Comparison of ENCODE assay signal across 21 cellular contexts in the genomic region with DNA sequence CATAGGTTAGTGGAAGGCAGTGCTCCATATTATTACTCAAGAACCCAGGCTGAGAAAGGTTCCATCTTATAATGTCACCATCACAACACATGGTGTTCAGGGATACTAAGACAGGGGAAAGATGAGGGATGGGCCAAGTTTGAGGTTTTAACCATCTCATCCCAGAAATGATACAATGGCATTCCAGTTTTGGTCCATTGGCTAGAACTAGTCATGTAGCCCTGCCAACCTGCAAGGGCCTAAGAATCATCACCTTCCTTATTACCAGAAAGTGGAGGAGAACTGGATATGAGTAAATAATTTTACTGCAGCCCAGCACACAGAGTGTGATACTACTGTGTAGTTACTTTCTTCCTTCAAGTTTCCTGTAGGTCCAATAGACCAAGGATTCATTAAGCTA.
"Had no signal": no experiment of that assay in that cellular context is flagged by ENCODE, and none has a peak within 500 bp of the region (broad histone marks: within the 10 kb centered on the region; RNA-seq: fewer than 3 reads in every experiment).

No MANE protein-coding gene starts in this region.

- H3K9me3 ChIP-seq: gastrocnemius medialis, psoas muscle, right lobe of liver, suprapubic skin, transverse colon, upper lobe of right lung, uterus had no signal

- H3K27me3 ChIP-seq: gastrocnemius medialis, neural progenitor cell, right lobe of liver, suprapubic skin, transverse colon, upper lobe of right lung, uterus had no signal

- H3K36me3 ChIP-seq: gastrocnemius medialis, neural progenitor cell, right lobe of liver, suprapubic skin, transverse colon, upper lobe of right lung, uterus had no signal

- H3K9ac ChIP-seq: neural progenitor cell had no signal

- FAIRE-seq: endometrium, small intestine had no signal

- H3K27ac ChIP-seq: gastrocnemius medialis, neural progenitor cell, psoas muscle, right lobe of liver, suprapubic skin, transverse colon, upper lobe of right lung, uterus had no signal

- DNase-seq: cortex of kidney; effector memory CD8-positive, alpha-beta T cell; gastrocnemius medialis; head of caudate nucleus; naive thymus-derived CD4-positive, alpha-beta T cell; posterior cingulate gyrus; psoas muscle; retina; right lobe of liver; small intestine; stimulated activated CD4-positive, alpha-beta T cell treated with anti-CD3 and anti-CD28 coated beads, Interleukin-15, amount 100 ng/mL, for 24 hours; stimulated activated CD4-positive, alpha-beta T cell treated with anti-CD3 and anti-CD28 coated beads, Interleukin-2, amount 100 ng/mL, for 48 hours; stimulated activated naive B cell treated with anti-CD40 and anti-IgM and Interleukin-4, amounts not matched to agents 10 μg/mL and 1 μg/mL and 100 μg/mL, for 72 hours; transverse colon; upper lobe of right lung; uterus had no signal

- ATAC-seq: effector memory CD8-positive, alpha-beta T cell; gastrocnemius medialis; left lobe of liver; naive thymus-derived CD4-positive, alpha-beta T cell; psoas muscle; right lobe of liver; stimulated activated naive B cell treated with anti-CD40 and anti-IgM and Interleukin-4, amounts not matched to agents 10 μg/mL and 1 μg/mL and 100 μg/mL, for 72 hours; upper lobe of right lung had no signal

- H2AFZ ChIP-seq: neural progenitor cell had no signal

- H3K4me1 ChIP-seq: gastrocnemius medialis, neural progenitor cell, right lobe of liver, suprapubic skin, upper lobe of right lung, uterus had no signal

- H3K4me2 ChIP-seq: neural progenitor cell had no signal

- H3K4me3 ChIP-seq: gastrocnemius medialis, lung, neural progenitor cell, psoas muscle, right lobe of liver, suprapubic skin, transverse colon, upper lobe of right lung, uterus had no signal
